Comparison of ENCODE assay signal across 8 cellular contexts in the genomic region with DNA sequence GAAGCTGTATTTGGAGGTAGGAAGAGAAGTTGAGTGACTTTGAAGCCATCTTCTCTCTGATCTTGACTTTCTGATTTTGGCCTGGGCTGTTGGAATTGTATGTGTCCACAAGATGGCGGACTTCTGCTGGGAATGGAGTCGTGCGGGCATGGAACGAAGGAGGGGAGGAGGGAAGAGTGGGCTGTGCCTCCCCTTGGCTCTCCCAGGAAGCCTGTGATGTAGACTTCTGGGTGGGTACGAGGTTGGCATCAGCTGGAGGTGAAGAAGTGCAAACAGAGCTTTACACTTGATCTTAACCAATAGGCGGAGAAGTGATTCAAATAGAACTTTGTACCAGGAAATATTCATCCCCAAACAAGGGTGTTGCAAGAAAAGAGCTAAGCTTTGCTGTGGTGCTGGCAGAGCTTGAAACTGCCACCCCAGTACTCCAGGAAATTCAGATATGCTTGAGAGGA. TPM values are rescaled to one million over a fixed set of nuclear protein-coding genes. Genes with fewer than 3 reads are reported as not detected.
DNase-seq lines count a peak whose midpoint lies in the region; ATAC-seq and TF ChIP-seq lines count a peak whose summit lies in the region.

No MANE protein-coding gene starts in this region.

- peak; percentile 57 to 82 (median 72) for TF ChIP-seq CTCF in heart right ventricle (IDR thresholded peaks at IDR 0.05)

- no peaks in the 10 kb centered on the region for H3K9me3 ChIP-seq in BLaER1 treated with 17β-estradiol and CSF1 and Interleukin-3, amounts not matched to agents 10 nM and 100 nM (replicated peaks in 1 of 11)
- H3K9me3 ChIP-seq in adipocyte (ENCODE audit: control insufficient read depth, low read length) (no peaks in the 10 kb centered on the region), heart right ventricle (no peaks in the 10 kb centered on the region)

- intact Hi-C loops in heart right ventricle (cut with DNase I) = loop anchor here (1.0 to 5.0 kb wide), 3 partner anchors 108 to 110 kb away; no protein-coding TSS in a partner anchor

- peak; percentile 16 for DNase-seq in GM19238 (ENCODE audit: insufficient read length, low spot score)
- DNase-seq in NOMO-1 treated with DMSO at 0.1 percent for 48 hours (lab: John Stamatoyannopoulos, UW; ENCODE audit: unreplicated experiment) = peak; percentile 9
- DNase-seq in adipocyte (ENCODE audit: low read depth) = peak; percentile 84
- peak; percentile 33 to 54 for DNase-seq in heart right ventricle
- peak; percentile 83 for DNase-seq in renal cortical epithelial cell (ENCODE audit: low read depth)

- no peaks in the 10 kb centered on the region for H3K36me3 ChIP-seq in BLaER1 treated with 17β-estradiol and CSF1 and Interleukin-3, amounts not matched to agents 10 nM and 100 nM
- H3K36me3 ChIP-seq in adipocyte (ENCODE audit: control insufficient read depth, insufficient read depth, low read length, severe bottlenecking) (no peaks in the 10 kb centered on the region), heart right ventricle (no peaks in the 10 kb centered on the region)

- H3K4me1 ChIP-seq in BLaER1 treated with 17β-estradiol and CSF1 and Interleukin-3, amounts not matched to agents 10 nM and 100 nM = peaks cover 3 to 16% (median 9%) of the 10 kb centered on the region in 10 experiments; a peak in 14 of 20 replicates
- H3K4me1 ChIP-seq in adipocyte (ENCODE audit: control insufficient read depth, insufficient read depth, low read length) (peaks cover 5% of the 10 kb centered on the region), heart right ventricle (peaks cover 0 to 7% (median 0%) of the 10 kb centered on the region in 9 donors)

- ATAC-seq in heart right ventricle = peak; percentile 52 to 84 (median 74)
- ATAC-seq in HG02981 (IDR thresholded peaks at IDR 0.05; ENCODE audit: unreplicated experiment) = no peak
- no peak for ATAC-seq in HG03342 (IDR thresholded peaks at IDR 0.05; ENCODE audit: unreplicated experiment)

- H3K9ac ChIP-seq in BLaER1 treated with 17β-estradiol and CSF1 and Interleukin-3, amounts not matched to agents 10 nM and 100 nM = no peak overlapping the region
- no peak overlapping the region for H3K9ac ChIP-seq in adipocyte (ENCODE audit: low read length)

- H3K4me3 ChIP-seq in BLaER1 treated with 17β-estradiol and CSF1 and Interleukin-3, amounts not matched to agents 10 nM and 100 nM = no peak overlapping the region
- H3K4me3 ChIP-seq in adipocyte (ENCODE audit: low read length) (no peak overlapping the region), heart right ventricle (no peak overlapping the region)

- H3K27me3 ChIP-seq in BLaER1 treated with 17β-estradiol and CSF1 and Interleukin-3, amounts not matched to agents 10 nM and 100 nM = no peaks in the 10 kb centered on the region
- H3K27me3 ChIP-seq in adipocyte (replicated peaks; ENCODE audit: control insufficient read depth, insufficient read depth, low read length) (no peaks in the 10 kb centered on the region), heart right ventricle (no peaks in the 10 kb centered on the region)

- H3K27ac ChIP-seq in BLaER1 treated with 17β-estradiol and CSF1 and Interleukin-3, amounts not matched to agents 10 nM and 100 nM = 0 out of 22 replicates have a peak overlapping the region, but pooled peaks of 1 of the 11 experiments have one; percentile 9
- H3K27ac ChIP-seq in heart right ventricle = no peak overlapping the region

- 16% methylated on average over 6 of the region's 6 CpGs for WGBS in heart right ventricle, 2 donors

- peak overlapping the region in 9 of 11 experiments; percentile 3 to 55 (median 23); a peak in 12 of 22 replicates for H3K4me2 ChIP-seq in BLaER1 treated with 17β-estradiol and CSF1 and Interleukin-3, amounts not matched to agents 10 nM and 100 nM

- H4K20me1 ChIP-seq in BLaER1 treated with 17β-estradiol and CSF1 and Interleukin-3, amounts not matched to agents 10 nM and 100 nM = no peaks in the 10 kb centered on the region

RNA-seq across cellular contexts. Expression of a gene that starts 7.4 kb away (rescaled TPM):
- total RNA-seq in heart right ventricle (10 to 100 TPM in 2 of 10 donors, 1 to 10 TPM in 8; 3.8 to 13.6 (median 7.6) TPM), renal cortical epithelial cell (1.6 and 1.9 TPM in 2 replicates)
- polyA plus RNA-seq in heart right ventricle = 10 to 100 TPM in 1 of 2 donors, 1 to 10 TPM in 1; 4.1 to 12.3 TPM

RNA-seq across cellular contexts. Expression of a gene that starts 39.8 kb away (rescaled TPM):
- total RNA-seq in heart right ventricle (1 to 10 TPM; 3.6 to 7.3 (median 4.9) TPM), renal cortical epithelial cell (13.3 and 18.9 TPM in 2 replicates)
- 1 to 10 TPM; 3.5 to 3.8 TPM for polyA plus RNA-seq in heart right ventricle

RNA-seq across cellular contexts. Expression of a gene that starts 39.9 kb away (rescaled TPM):
- 10 to 100 TPM; 28.5 to 43.4 (median 37.4) TPM for total RNA-seq in heart right ventricle
- polyA plus RNA-seq in heart right ventricle = 10 to 100 TPM in 1 of 2 donors, 1 to 10 TPM in 1; 4.5 to 25.7 TPM
- 39.1 and 48.5 TPM in 2 replicates for total RNA-seq in renal cortical epithelial cell

Comparison
In these comparisons a context has a peak if more than half of its experiments do, and no peak if none do; other contexts are left out.
1. DNase-seq: peak in every context shown above with its lines; median percentile 84 in adipocyte; 83 in renal cortical epithelial cell; 44 in heart right ventricle; 16 in GM19238; 9 in NOMO-1 treated with DMSO at 0.1 percent for 48 hours.
2. ATAC-seq: peak in heart right ventricle (8 of 8); none in HG02981 (single experiment) and HG03342 (single experiment).